In genomic region chr13:21671793-21672680, GRCh38 we compare ENCODE assay signal across 9 cellular contexts. TPM values are rescaled to one million over a fixed set of nuclear protein-coding genes. Genes with fewer than 3 reads are reported as not detected.
DNase-seq lines count a peak whose midpoint lies in the region; ATAC-seq and TF ChIP-seq lines count a peak whose summit lies in the region.
"Had no signal": no experiment of that assay in that cellular context is flagged by ENCODE, and none has a peak within 500 bp of the region (broad histone marks: within the 10 kb centered on the region; RNA-seq: fewer than 3 reads in every experiment).

No MANE protein-coding gene starts in this region.

- no peak overlapping the region for H2AFZ ChIP-seq in hepatocyte

- peaks cover 3% of the 10 kb centered on the region for H3K79me2 ChIP-seq in hepatocyte

- H4K20me1 ChIP-seq in hepatocyte (ENCODE audit: insufficient read depth, poor library complexity, severe bottlenecking) = no peaks in the 10 kb centered on the region

- H3K36me3 ChIP-seq in Peyer's patch = no peaks in the 10 kb centered on the region
- no peaks in the 10 kb centered on the region for H3K36me3 ChIP-seq in hepatocyte (replicated peaks; ENCODE audit: insufficient read depth, low read depth)
- no peaks in the 10 kb centered on the region for H3K36me3 ChIP-seq in A673 (ENCODE audit: insufficient read depth, low read length, poor library complexity, severe bottlenecking)
- H3K36me3 ChIP-seq: BE2C had no signal

- peaks cover 76% of the 10 kb centered on the region for H3K27me3 Mint-ChIP-seq in activated CD4-positive, alpha-beta T cell treated with anti-CD3 and anti-CD28 coated beads, Interleukin-2, amount 10 ng/mL, durations not matched to agents 24 days and 14 days

- H3K4me1 Mint-ChIP-seq in activated CD4-positive, alpha-beta T cell treated with anti-CD3 and anti-CD28 coated beads, Interleukin-2, amount 10 ng/mL, durations not matched to agents 24 days and 14 days = peaks cover 40% of the 10 kb centered on the region
- peaks cover 45% of the 10 kb centered on the region for H3K4me1 Mint-ChIP-seq in stimulated activated effector memory CD8-positive, alpha-beta T cell treated with anti-CD3 and anti-CD28 coated beads, Interleukin-12 subunit alpha, Interleukin-12 subunit beta, amount 100 ng/mL, for 72 hours

- H3K4me1 ChIP-seq in Peyer's patch = peaks cover 0 to 46% (median 21%) of the 10 kb centered on the region in 4 donors
- peaks cover 23% of the 10 kb centered on the region for H3K4me1 ChIP-seq in hepatocyte (ENCODE audit: insufficient read depth)
- peaks cover 36% of the 10 kb centered on the region for H3K4me1 ChIP-seq in A673 (ENCODE audit: insufficient read depth, low read length, poor library complexity, severe bottlenecking)
- H3K4me1 ChIP-seq: BE2C had no signal

- H3K9me3 Mint-ChIP-seq in activated CD4-positive, alpha-beta T cell treated with anti-CD3 and anti-CD28 coated beads, Interleukin-2, amount 10 ng/mL, durations not matched to agents 24 days and 14 days = peaks cover 6% of the 10 kb centered on the region
- H3K9me3 Mint-ChIP-seq in stimulated activated effector memory CD8-positive, alpha-beta T cell treated with anti-CD3 and anti-CD28 coated beads, Interleukin-12 subunit alpha, Interleukin-12 subunit beta, amount 100 ng/mL, for 72 hours = no peaks in the 10 kb centered on the region

- H3K4me3 ChIP-seq in Peyer's patch (peak overlapping the region; percentile 47 to 86 (median 70)), hepatocyte (peak overlapping the region; percentile 79), A673 (ENCODE audit: low read depth, low read length, poor library complexity, severe bottlenecking) (no peak overlapping the region)

- no peak for ATAC-seq in stimulated activated effector memory CD8-positive, alpha-beta T cell treated with anti-CD3 and anti-CD28 coated beads, Interleukin-12 subunit alpha, Interleukin-12 subunit beta, amount 100 ng/mL, for 72 hours
- ATAC-seq in GM21717 (IDR thresholded peaks at IDR 0.05; ENCODE audit: unreplicated experiment) = no peak
- ATAC-seq in GM18909 (IDR thresholded peaks at IDR 0.05; ENCODE audit: poor library complexity, unreplicated experiment) = no peak

- H3K4me2 ChIP-seq in hepatocyte = peak overlapping the region; percentile 98

- H3K9me3 ChIP-seq in Peyer's patch = no peaks in the 10 kb centered on the region
- no peaks in the 10 kb centered on the region for H3K9me3 ChIP-seq in hepatocyte (ENCODE audit: low read depth)
- H3K9me3 ChIP-seq in A673 (ENCODE audit: low read depth, low read length, poor library complexity, severe bottlenecking) = no peaks in the 10 kb centered on the region
- H3K9me3 ChIP-seq: BE2C had no signal

- no peak overlapping the region for H3K27ac Mint-ChIP-seq in activated CD4-positive, alpha-beta T cell treated with anti-CD3 and anti-CD28 coated beads, Interleukin-2, amount 10 ng/mL, durations not matched to agents 24 days and 14 days
- H3K27ac Mint-ChIP-seq in stimulated activated effector memory CD8-positive, alpha-beta T cell treated with anti-CD3 and anti-CD28 coated beads, Interleukin-12 subunit alpha, Interleukin-12 subunit beta, amount 100 ng/mL, for 72 hours = no peak overlapping the region

- no peaks in the 10 kb centered on the region for H3K36me3 Mint-ChIP-seq in activated CD4-positive, alpha-beta T cell treated with anti-CD3 and anti-CD28 coated beads, Interleukin-2, amount 10 ng/mL, durations not matched to agents 24 days and 14 days (ENCODE audit: low read depth)
- H3K36me3 Mint-ChIP-seq in stimulated activated effector memory CD8-positive, alpha-beta T cell treated with anti-CD3 and anti-CD28 coated beads, Interleukin-12 subunit alpha, Interleukin-12 subunit beta, amount 100 ng/mL, for 72 hours = no peaks in the 10 kb centered on the region

- H3K27ac ChIP-seq in Peyer's patch = no peak overlapping the region
- H3K27ac ChIP-seq in hepatocyte = no peak overlapping the region
- no peak overlapping the region for H3K27ac ChIP-seq in A673 (ENCODE audit: low read depth, low read length, poor library complexity, severe bottlenecking)

- intact Hi-C loops in activated CD4-positive, alpha-beta T cell treated with anti-CD3 and anti-CD28 coated beads, Interleukin-2, amount 10 ng/mL, durations not matched to agents 24 days and 14 days (cut with micrococcal nuclease) = loop anchor here (1.0 to 5.0 kb wide), 3 partner anchors 15 to 390 kb away; no protein-coding TSS in a partner anchor
- intact Hi-C loops in A673 (cut with micrococcal nuclease; ENCODE audit: unreplicated experiment) = loop anchor here (5.0 kb wide), 1 partner anchor 65 kb away; no protein-coding TSS in a partner anchor

- no TSS peak for BruUV-seq in A673 (replicated peaks; lab: Mats Ljungman, UMichigan)

- TF ChIP-seq CTCF in Peyer's patch (IDR thresholded peaks at IDR 0.05) (no peak), hepatocyte (IDR thresholded peaks at IDR 0.05; ENCODE audit: poor library complexity) (no peak), A673 (conservative IDR thresholded peaks at IDR 0.05; ENCODE audit: low read depth, low read length) (no peak)

- POLR2A ChIA-PET in A673 (lab: Charles Lee; ENCODE audit: low non-redundant PET) = no interaction called here

- CTCF ChIA-PET in A673 (lab: Charles Lee) = no interaction called here

- H3K27me3 ChIP-seq in Peyer's patch (no peaks in the 10 kb centered on the region), hepatocyte (peaks cover 15% of the 10 kb centered on the region), A673 (replicated peaks; ENCODE audit: insufficient read depth, low read depth, low read length, poor library complexity) (peaks cover 67% of the 10 kb centered on the region)

- no peak for TF ChIP-seq POLR2A in Peyer's patch (IDR thresholded peaks at IDR 0.05)

- peak; percentile 58 for DNase-seq in activated CD4-positive, alpha-beta T cell treated with anti-CD3 and anti-CD28 coated beads, Interleukin-2, amount 10 ng/mL, durations not matched to agents 24 days and 14 days
- no peak for DNase-seq in activated CD4-positive, alpha-beta T cell treated with anti-CD3 and anti-CD28 coated beads for 4 hours
- DNase-seq in Peyer's patch = no peak
- no peak for DNase-seq in hepatocyte (ENCODE audit: low spot score)
- DNase-seq in stimulated activated effector memory CD8-positive, alpha-beta T cell treated with anti-CD3 and anti-CD28 coated beads, Interleukin-12 subunit alpha, Interleukin-12 subunit beta, amount 100 ng/mL, for 72 hours (ENCODE audit: low spot score in 2 of 2) = no peak
- no peak for DNase-seq in A673 (ENCODE audit: low spot score)
- DNase-seq: BE2C had no signal

- WGBS in hepatocyte (ENCODE audit: low lambda C conversion rate, missing lambda C conversion rate) = 2% methylated on average over 19 of the region's 19 CpGs

- H3K4me3 Mint-ChIP-seq in activated CD4-positive, alpha-beta T cell treated with anti-CD3 and anti-CD28 coated beads, Interleukin-2, amount 10 ng/mL, durations not matched to agents 24 days and 14 days = peak overlapping the region; percentile 86
- H3K4me3 Mint-ChIP-seq in stimulated activated effector memory CD8-positive, alpha-beta T cell treated with anti-CD3 and anti-CD28 coated beads, Interleukin-12 subunit alpha, Interleukin-12 subunit beta, amount 100 ng/mL, for 72 hours = peak overlapping the region; percentile 85

- H3K9me2 ChIP-seq in hepatocyte (replicated peaks; ENCODE audit: insufficient read depth) = no peaks in the 10 kb centered on the region

RNA-seq across cellular contexts. Expression of gene FGF9, which starts 1.2 kb away (rescaled TPM):
- 0.40 and 0.54 TPM in 2 replicates for total RNA-seq in activated CD4-positive, alpha-beta T cell treated with anti-CD3 and anti-CD28 coated beads, Interleukin-2, amount 10 ng/mL, durations not matched to agents 24 days and 14 days
- total RNA-seq in Peyer's patch (1 to 10 TPM in 3 of 4 donors, not detected in 1; 1.8 to 3.8 (median 2.3) TPM), hepatocyte (1.7 and 2.0 TPM in 2 replicates), A673 (2021) (0.21 and 0.35 TPM in 2 replicates)
- polyA plus RNA-seq in hepatocyte = 1.6 and 2.3 TPM in 2 replicates
